In the genomic region with DNA sequence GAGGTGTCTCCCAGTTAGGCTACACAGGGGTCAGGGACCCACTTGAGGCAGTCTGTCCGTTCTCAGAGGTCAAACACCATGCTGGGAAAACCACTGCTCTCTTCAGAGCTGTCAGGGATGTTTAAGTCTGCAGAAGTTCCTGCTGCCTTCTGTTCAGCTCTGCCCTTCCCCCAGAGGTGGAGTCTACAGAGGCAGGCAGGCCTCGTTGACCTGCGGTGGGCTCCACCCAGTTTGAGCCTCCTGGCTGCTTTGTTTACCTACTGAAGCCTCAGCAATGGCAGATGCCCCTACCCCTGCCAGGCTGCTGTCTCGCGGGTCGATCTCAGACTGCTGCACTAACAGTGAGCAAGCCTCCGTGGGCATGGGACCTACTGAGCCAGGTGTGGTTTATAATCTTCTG, we compare ENCODE assay signal across 28 cellular contexts.
"Had no signal": no experiment of that assay in that cellular context is flagged by ENCODE, and none has a peak within 500 bp of the region (broad histone marks: within the 10 kb centered on the region; RNA-seq: fewer than 3 reads in every experiment).

No MANE protein-coding gene starts in this region.

- H3K9ac ChIP-seq: parathyroid adenoma had no signal

- H3K27ac ChIP-seq: colonic mucosa, esophagus squamous epithelium, heart right ventricle, left lung, neutrophil, parathyroid adenoma, right lobe of liver, suprapubic skin, transverse colon, upper lobe of right lung, uterus had no signal

- H3K27me3 Mint-ChIP-seq: dendritic cell treated with granulocyte-macrophage colony-stimulating factor and Interleukin-4, amounts not matched to agents 40 ng/mL and 50 ng/mL, for 4 days; naive thymus-derived CD8-positive, alpha-beta T cell; progenitor cell of endocrine pancreas; stimulated activated naive CD8-positive, alpha-beta T cell treated with anti-CD3 and anti-CD28 coated beads, Interleukin-15, amount 100 ng/mL, for 72 hours had no signal

- H2AFZ ChIP-seq: parathyroid adenoma had no signal

- H3K27ac Mint-ChIP-seq: dendritic cell treated with granulocyte-macrophage colony-stimulating factor and Interleukin-4, amounts not matched to agents 40 ng/mL and 50 ng/mL, for 4 days; naive thymus-derived CD8-positive, alpha-beta T cell; progenitor cell of endocrine pancreas had no signal

- H3K4me1 ChIP-seq: colonic mucosa, esophagus squamous epithelium, heart right ventricle, left lung, parathyroid adenoma, right lobe of liver, suprapubic skin, transverse colon, upper lobe of right lung, uterus had no signal

- H3K36me3 ChIP-seq: colonic mucosa, neutrophil, right lobe of liver, transverse colon, upper lobe of right lung, uterus had no signal

- H3K4me3 Mint-ChIP-seq: dendritic cell treated with granulocyte-macrophage colony-stimulating factor and Interleukin-4, amounts not matched to agents 40 ng/mL and 50 ng/mL, for 4 days; naive thymus-derived CD8-positive, alpha-beta T cell; stimulated activated naive CD8-positive, alpha-beta T cell treated with anti-CD3 and anti-CD28 coated beads, Interleukin-15, amount 100 ng/mL, for 72 hours had no signal

- H3K79me2 ChIP-seq: parathyroid adenoma had no signal

- H3K4me1 Mint-ChIP-seq: naive thymus-derived CD8-positive, alpha-beta T cell had no signal

- ATAC-seq: heart right ventricle; left lung; naive thymus-derived CD8-positive, alpha-beta T cell; right lobe of liver; stimulated activated naive CD8-positive, alpha-beta T cell treated with anti-CD3 and anti-CD28 coated beads, Interleukin-15, amount 100 ng/mL, for 72 hours; upper lobe of right lung had no signal

- H3K27me3 ChIP-seq: colonic mucosa, esophagus squamous epithelium, heart right ventricle, left lung, neutrophil, right lobe of liver, suprapubic skin, transverse colon, upper lobe of right lung, uterus had no signal

- H3K4me3 ChIP-seq: colonic mucosa, esophagus squamous epithelium, heart right ventricle, left lung, right lobe of liver, suprapubic skin, transverse colon, upper lobe of right lung, uterus had no signal

- DNase-seq: colonic mucosa; effector memory CD4-positive, alpha-beta T cell; erythroblast; esophagus squamous epithelium; foreskin melanocyte; glutamatergic neuron; heart right ventricle; hippocampal formation; kidney; left lung; naive thymus-derived CD8-positive, alpha-beta T cell; nephron progenitor cell; right lobe of liver; small intestine; stimulated activated CD4-positive, alpha-beta T cell treated with anti-CD3 and anti-CD28 coated beads, Interleukin-12 subunit alpha, Interleukin-12 subunit beta, amount 100 ng/mL, for 4 hours; stimulated activated CD4-positive, alpha-beta T cell treated with anti-CD3 and anti-CD28 coated beads, Interleukin-1b, Interleukin-23, amount 100 ng/mL, for 48 hours; stimulated activated CD4-positive, alpha-beta T cell treated with anti-CD3 and anti-CD28 coated beads, Interleukin-4, amount 100 ng/mL, for 1 hour; stimulated activated CD8-positive, alpha-beta memory T cell treated with anti-CD3 and anti-CD28 coated beads, Interleukin-4, amount 100 ng/mL, for 48 hours; stimulated activated naive CD4-positive, alpha-beta T cell; stimulated activated naive CD8-positive, alpha-beta T cell treated with anti-CD3 and anti-CD28 coated beads, Interleukin-15, amount 100 ng/mL, for 72 hours; transverse colon; upper lobe of right lung; uterus had no signal

- H3K9me3 ChIP-seq: colonic mucosa, esophagus squamous epithelium, neutrophil, right lobe of liver, upper lobe of right lung, uterus had no signal
